In the genomic region with DNA sequence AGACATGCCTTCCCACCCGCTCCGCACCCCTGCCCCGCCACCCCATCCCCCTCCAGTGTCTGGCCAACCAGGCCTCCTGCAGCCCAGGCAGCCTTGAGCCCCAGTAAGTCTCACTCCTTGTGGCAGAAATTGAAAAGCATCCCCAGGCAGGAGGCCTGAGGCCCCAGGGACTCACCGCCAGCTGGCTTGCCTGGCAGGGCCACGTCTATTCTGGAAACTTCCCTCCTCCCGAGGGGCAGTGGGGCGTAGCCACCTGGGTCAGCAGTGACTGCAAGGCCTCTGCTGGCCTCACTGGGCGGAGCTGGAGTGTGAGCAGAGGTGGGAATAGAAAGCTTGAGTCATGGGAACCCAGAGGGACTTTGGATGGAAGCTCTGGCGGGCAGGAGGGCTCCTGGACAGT, we compare ENCODE assay signal across 1 cellular context.
TF ChIP-seq lines count a peak whose summit lies in the region.

No MANE protein-coding gene starts in this region.

TF ChIP-seq in Ishikawa, 13 proteins besides CTCF, POLR2A, EP300 and RAD21 (continued from another document):
- TF ChIP-seq FOXM1 (IDR thresholded peaks at IDR 0.05; ENCODE audit: borderline replicate concordance, low read depth) (peak; percentile 61; the same call in 1 of the 2 replicates), YY1 (IDR thresholded peaks at IDR 0.05; ENCODE audit: low read depth) (no peak), NFIC (IDR thresholded peaks at IDR 0.05) (peak; percentile 84), CEBPB (IDR thresholded peaks at IDR 0.05) (no peak)
- TF ChIP-seq, protein P1, sequence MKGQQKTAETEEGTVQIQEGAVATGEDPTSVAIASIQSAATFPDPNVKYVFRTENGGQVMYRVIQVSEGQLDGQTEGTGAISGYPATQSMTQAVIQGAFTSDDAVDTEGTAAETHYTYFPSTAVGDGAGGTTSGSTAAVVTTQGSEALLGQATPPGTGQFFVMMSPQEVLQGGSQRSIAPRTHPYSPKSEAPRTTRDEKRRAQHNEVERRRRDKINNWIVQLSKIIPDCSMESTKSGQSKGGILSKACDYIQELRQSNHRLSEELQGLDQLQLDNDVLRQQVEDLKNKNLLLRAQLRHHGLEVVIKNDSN (IDR thresholded peaks at IDR 0.05): no peak
- TF ChIP-seq, protein P2, sequence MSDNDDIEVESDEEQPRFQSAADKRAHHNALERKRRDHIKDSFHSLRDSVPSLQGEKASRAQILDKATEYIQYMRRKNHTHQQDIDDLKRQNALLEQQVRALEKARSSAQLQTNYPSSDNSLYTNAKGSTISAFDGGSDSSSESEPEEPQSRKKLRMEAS (IDR thresholded peaks at IDR 0.05): peak; percentile 85
- TF ChIP-seq, protein P3, sequence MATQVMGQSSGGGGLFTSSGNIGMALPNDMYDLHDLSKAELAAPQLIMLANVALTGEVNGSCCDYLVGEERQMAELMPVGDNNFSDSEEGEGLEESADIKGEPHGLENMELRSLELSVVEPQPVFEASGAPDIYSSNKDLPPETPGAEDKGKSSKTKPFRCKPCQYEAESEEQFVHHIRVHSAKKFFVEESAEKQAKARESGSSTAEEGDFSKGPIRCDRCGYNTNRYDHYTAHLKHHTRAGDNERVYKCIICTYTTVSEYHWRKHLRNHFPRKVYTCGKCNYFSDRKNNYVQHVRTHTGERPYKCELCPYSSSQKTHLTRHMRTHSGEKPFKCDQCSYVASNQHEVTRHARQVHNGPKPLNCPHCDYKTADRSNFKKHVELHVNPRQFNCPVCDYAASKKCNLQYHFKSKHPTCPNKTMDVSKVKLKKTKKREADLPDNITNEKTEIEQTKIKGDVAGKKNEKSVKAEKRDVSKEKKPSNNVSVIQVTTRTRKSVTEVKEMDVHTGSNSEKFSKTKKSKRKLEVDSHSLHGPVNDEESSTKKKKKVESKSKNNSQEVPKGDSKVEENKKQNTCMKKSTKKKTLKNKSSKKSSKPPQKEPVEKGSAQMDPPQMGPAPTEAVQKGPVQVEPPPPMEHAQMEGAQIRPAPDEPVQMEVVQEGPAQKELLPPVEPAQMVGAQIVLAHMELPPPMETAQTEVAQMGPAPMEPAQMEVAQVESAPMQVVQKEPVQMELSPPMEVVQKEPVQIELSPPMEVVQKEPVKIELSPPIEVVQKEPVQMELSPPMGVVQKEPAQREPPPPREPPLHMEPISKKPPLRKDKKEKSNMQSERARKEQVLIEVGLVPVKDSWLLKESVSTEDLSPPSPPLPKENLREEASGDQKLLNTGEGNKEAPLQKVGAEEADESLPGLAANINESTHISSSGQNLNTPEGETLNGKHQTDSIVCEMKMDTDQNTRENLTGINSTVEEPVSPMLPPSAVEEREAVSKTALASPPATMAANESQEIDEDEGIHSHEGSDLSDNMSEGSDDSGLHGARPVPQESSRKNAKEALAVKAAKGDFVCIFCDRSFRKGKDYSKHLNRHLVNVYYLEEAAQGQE (IDR thresholded peaks at IDR 0.05; ENCODE audit: low read depth): no peak
